Comparison of ENCODE assay signal across 8 cellular contexts in genomic region chr2:197205590-197206215, GRCh38.
A peak's percentile ranks its signal among the peaks of the same experiment; 100 is the strongest.
DNase-seq lines count a peak whose midpoint lies in the region; ATAC-seq and TF ChIP-seq lines count a peak whose summit lies in the region.

No MANE protein-coding gene starts in this region.

- no peak for TF ChIP-seq CTCF in vagina (IDR thresholded peaks at IDR 0.05)

- peaks cover 25% of the 10 kb centered on the region for H3K4me1 ChIP-seq in vagina

- H3K9me3 ChIP-seq in vagina = no peaks in the 10 kb centered on the region

- ATAC-seq in GM18861 (IDR thresholded peaks at IDR 0.05; ENCODE audit: unreplicated experiment) (peak; percentile 50), HG02943 (IDR thresholded peaks at IDR 0.05; ENCODE audit: low read depth, unreplicated experiment) (peak; percentile 71)

- intact Hi-C loops in vagina (cut with DNase I) = no loop called here

- no peaks in the 10 kb centered on the region for H3K27me3 ChIP-seq in vagina

- DNase-seq in activated CD4-positive, CD25-positive, alpha-beta regulatory T cell treated with anti-CD3 and anti-CD28 coated beads, Interleukin-2, amount 50 U/mL, for 16 hours (ENCODE audit: low read depth, low spot score) = peak; percentile 33
- peak; percentile 56 for DNase-seq in germinal center (ENCODE audit: low spot score)
- DNase-seq in vagina (ENCODE audit: extremely low spot score in 2 of 2) = no peak
- no peak for DNase-seq in ACHN
- no peak for DNase-seq in RKO (ENCODE audit: low spot score)
- DNase-seq in DMS153 (lab: John Stamatoyannopoulos, UW) = no peak

- peak overlapping the region; percentile 25 for H3K27ac ChIP-seq in vagina

- H3K4me3 ChIP-seq in vagina = no peak overlapping the region

- no peaks in the 10 kb centered on the region for H3K36me3 ChIP-seq in vagina

- in situ Hi-C loops in ACHN (cut with HindIII; ENCODE audit: low pct_ligation_motif_present, low pct_unique_long_range_greater_than_20kb, low sequenced_read_pairs) = no loop called here

- no peak for TF ChIP-seq POLR2A in vagina (IDR thresholded peaks at IDR 0.05)

Comparison
In these comparisons a context has a peak if more than half of its experiments do, and no peak if none do; other contexts are left out.
1. DNase-seq: peak in activated CD4-positive, CD25-positive, alpha-beta regulatory T cell treated with anti-CD3 and anti-CD28 coated beads, Interleukin-2, amount 50 U/mL, for 16 hours (single experiment) and germinal center (single experiment); none in vagina (0 of 2), ACHN (single experiment), RKO (single experiment) and DMS153 (single experiment).